In the genomic region with DNA sequence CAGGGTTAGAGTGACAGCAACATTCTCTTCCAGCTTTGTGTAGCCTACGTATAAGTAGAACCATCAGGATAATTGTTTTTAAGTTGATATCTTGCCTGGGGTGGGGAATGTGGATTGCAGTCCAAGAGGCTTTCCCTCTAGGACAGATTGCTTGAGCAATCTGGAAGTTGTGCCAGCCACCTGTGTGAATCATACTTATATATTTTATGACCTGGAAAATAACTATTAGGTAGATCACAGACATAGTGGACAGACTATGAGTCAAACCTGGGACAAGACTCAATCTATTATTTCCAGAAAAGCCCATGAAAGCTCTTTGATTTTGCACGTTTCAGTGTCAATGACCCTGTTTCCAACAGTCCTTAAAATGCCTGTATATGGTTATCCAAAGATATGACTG, we compare ENCODE assay signal across 32 cellular contexts.
DNase-seq lines count a peak whose midpoint lies in the region; FAIRE-seq and TF ChIP-seq lines count a peak whose summit lies in the region.
"Had no signal": no experiment of that assay in that cellular context is flagged by ENCODE, and none has a peak within 500 bp of the region (broad histone marks: within the 10 kb centered on the region; RNA-seq: fewer than 3 reads in every experiment).

No MANE protein-coding gene starts in this region.

- H3K27ac Mint-ChIP-seq in activated T-helper 1 cell treated with anti-CD3 and anti-CD28 coated beads, Interleukin-12 subunit alpha, Interleukin-12 subunit beta, Interleukin-2, Interleukin-4 antibody, amounts not matched to agents 30 ng/mL and 10 ng/mL and 1 ng/mL, durations not matched to agents 14 hours and 24 hours and 36 hours, result no peak overlapping the region
- H3K27ac Mint-ChIP-seq: activated CD4-positive, alpha-beta T cell treated with anti-CD3 and anti-CD28 coated beads, Interleukin-2, amount 10 ng/mL, durations not matched to agents 24 days and 14 days; activated naive CD8-positive, alpha-beta T cell treated with anti-CD3 and anti-CD28 coated beads, Interleukin-2, amount 50 U/mL, for 24 hours; activated T-cell treated with anti-CD3 and anti-CD28 coated beads, Interleukin-2, amount 50 U/mL, for 24 hours; CD4-positive, CD25-positive, alpha-beta regulatory T cell; IgD-negative memory B cell; nephron; stimulated activated effector memory CD8-positive, alpha-beta T cell treated with anti-CD3 and anti-CD28 coated beads, Interleukin-12 subunit alpha, Interleukin-12 subunit beta, amount 100 ng/mL, for 72 hours; type B pancreatic cell had no signal

- H3K4me1 ChIP-seq in small intestine (ENCODE audit: control insufficient read depth in 2 of 2, insufficient read depth in 1 of 2, low read depth in 1 of 2, low read length in 1 of 2), result peaks cover 0 to 4% of the 10 kb centered on the region in 2 donors
- H3K4me1 ChIP-seq: heart left ventricle, parathyroid adenoma had no signal

- WGBS in small intestine, 3 donors, result 14 to 43% (median 34%) methylated on average over 2 of the region's 2 CpGs

- H3K4me3 ChIP-seq in fibroblast of mammary gland (ENCODE audit: control insufficient read depth, low read depth, low read length) (no peak overlapping the region), small intestine (ENCODE audit: low read depth in 1 of 2, low read length in 2 of 2) (no peak overlapping the region)
- H3K4me3 ChIP-seq: GM23248, heart left ventricle had no signal

- H3K27me3 ChIP-seq in small intestine (ENCODE audit: control insufficient read depth in 2 of 2, insufficient read depth in 2 of 2, low read length in 2 of 2), result no peaks in the 10 kb centered on the region
- H3K27me3 ChIP-seq: heart left ventricle had no signal

- DNase-seq in HTR-8/SVneo (ENCODE audit: insufficient read length, low spot score) (no peak), RCC 7860 (ENCODE audit: low spot score) (peak; percentile 37), fibroblast of mammary gland (ENCODE audit: low read depth) (peak; percentile 17), small intestine (peak; percentile 87), Ammon's horn (ENCODE audit: low spot score) (no peak), NCI-H2081 (lab: John Stamatoyannopoulos, UW) (no peak)
- DNase-seq in activated T-helper 1 cell treated with anti-CD3 and anti-CD28 coated beads, Interleukin-12 subunit alpha, Interleukin-12 subunit beta, Interleukin-2, Interleukin-4 antibody, amounts not matched to agents 30 ng/mL and 10 ng/mL and 1 ng/mL, durations not matched to agents 14 hours and 24 hours and 36 hours (ENCODE audit: low spot score), result no peak
- DNase-seq: activated CD4-positive, alpha-beta T cell treated with anti-CD3 and anti-CD28 coated beads, Interleukin-2, amount 10 ng/mL, durations not matched to agents 24 days and 14 days; activated gamma-delta T cell treated with Interleukin-2 at 50 U/mL for 16 hours; activated naive CD8-positive, alpha-beta T cell treated with anti-CD3 and anti-CD28 coated beads, Interleukin-2, amount 50 U/mL, for 24 hours; activated T-cell treated with anti-CD3 and anti-CD28 coated beads, Interleukin-2, amount 50 U/mL, for 24 hours; CD4-positive, CD25-positive, alpha-beta regulatory T cell; GM23248; heart left ventricle; left cardiac atrium; NCI-H2029; NCI-H345; NCI-H82; OCI-M1; right cardiac atrium; SIG-M5; stimulated activated CD4-positive, alpha-beta T cell treated with anti-CD3 and anti-CD28 coated beads, Interleukin-4, amount 100 ng/mL, for 24 hours; SW 1271; T-helper 9 cell had no signal

- no peaks in the 10 kb centered on the region for H3K4me1 Mint-ChIP-seq in activated T-helper 1 cell treated with anti-CD3 and anti-CD28 coated beads, Interleukin-12 subunit alpha, Interleukin-12 subunit beta, Interleukin-2, Interleukin-4 antibody, amounts not matched to agents 30 ng/mL and 10 ng/mL and 1 ng/mL, durations not matched to agents 14 hours and 24 hours and 36 hours (ENCODE audit: low read depth)
- H3K4me1 Mint-ChIP-seq: activated CD4-positive, alpha-beta T cell treated with anti-CD3 and anti-CD28 coated beads, Interleukin-2, amount 10 ng/mL, durations not matched to agents 24 days and 14 days; activated naive CD8-positive, alpha-beta T cell treated with anti-CD3 and anti-CD28 coated beads, Interleukin-2, amount 50 U/mL, for 24 hours; brain; CD4-positive, CD25-positive, alpha-beta regulatory T cell; IgD-negative memory B cell; nephron; stimulated activated effector memory CD8-positive, alpha-beta T cell treated with anti-CD3 and anti-CD28 coated beads, Interleukin-12 subunit alpha, Interleukin-12 subunit beta, amount 100 ng/mL, for 72 hours had no signal

- TF ChIP-seq CTCF in fibroblast of mammary gland (conservative IDR thresholded peaks at IDR 0.05; ENCODE audit: control insufficient read depth, insufficient read depth, low read depth, low read length), result no peak

- H3K4me3 Mint-ChIP-seq in activated T-helper 1 cell treated with anti-CD3 and anti-CD28 coated beads, Interleukin-12 subunit alpha, Interleukin-12 subunit beta, Interleukin-2, Interleukin-4 antibody, amounts not matched to agents 30 ng/mL and 10 ng/mL and 1 ng/mL, durations not matched to agents 14 hours and 24 hours and 36 hours, result no peak overlapping the region
- H3K4me3 Mint-ChIP-seq: activated CD4-positive, alpha-beta T cell treated with anti-CD3 and anti-CD28 coated beads, Interleukin-2, amount 10 ng/mL, durations not matched to agents 24 days and 14 days; activated naive CD8-positive, alpha-beta T cell treated with anti-CD3 and anti-CD28 coated beads, Interleukin-2, amount 50 U/mL, for 24 hours; activated T-cell treated with anti-CD3 and anti-CD28 coated beads, Interleukin-2, amount 50 U/mL, for 24 hours; brain; CD4-positive, CD25-positive, alpha-beta regulatory T cell; IgD-negative memory B cell; nephron; stimulated activated effector memory CD8-positive, alpha-beta T cell treated with anti-CD3 and anti-CD28 coated beads, Interleukin-12 subunit alpha, Interleukin-12 subunit beta, amount 100 ng/mL, for 72 hours; type B pancreatic cell had no signal

- H3K36me3 ChIP-seq in small intestine (ENCODE audit: control insufficient read depth in 2 of 2, insufficient read depth in 2 of 2, low read length in 2 of 2), result no peaks in the 10 kb centered on the region
- H3K36me3 ChIP-seq: heart left ventricle had no signal

- no peaks in the 10 kb centered on the region for H3K9me3 ChIP-seq in small intestine (ENCODE audit: control insufficient read depth, low read depth)

- no peaks in the 10 kb centered on the region for H3K27me3 Mint-ChIP-seq in activated T-helper 1 cell treated with anti-CD3 and anti-CD28 coated beads, Interleukin-12 subunit alpha, Interleukin-12 subunit beta, Interleukin-2, Interleukin-4 antibody, amounts not matched to agents 30 ng/mL and 10 ng/mL and 1 ng/mL, durations not matched to agents 14 hours and 24 hours and 36 hours (ENCODE audit: insufficient read depth)
- H3K27me3 Mint-ChIP-seq: activated CD4-positive, alpha-beta T cell treated with anti-CD3 and anti-CD28 coated beads, Interleukin-2, amount 10 ng/mL, durations not matched to agents 24 days and 14 days; activated naive CD8-positive, alpha-beta T cell treated with anti-CD3 and anti-CD28 coated beads, Interleukin-2, amount 50 U/mL, for 24 hours; activated T-cell treated with anti-CD3 and anti-CD28 coated beads, Interleukin-2, amount 50 U/mL, for 24 hours; CD4-positive, CD25-positive, alpha-beta regulatory T cell; IgD-negative memory B cell; type B pancreatic cell had no signal

- peak overlapping the region in 1 of 2 donors; percentile 44 for H3K27ac ChIP-seq in small intestine (ENCODE audit: low read depth in 1 of 2, low read length in 1 of 2)
- H3K27ac ChIP-seq: GM23248, heart left ventricle, parathyroid adenoma had no signal

- peaks cover 2% of the 10 kb centered on the region for H3K9me3 Mint-ChIP-seq in activated T-helper 1 cell treated with anti-CD3 and anti-CD28 coated beads, Interleukin-12 subunit alpha, Interleukin-12 subunit beta, Interleukin-2, Interleukin-4 antibody, amounts not matched to agents 30 ng/mL and 10 ng/mL and 1 ng/mL, durations not matched to agents 14 hours and 24 hours and 36 hours
- H3K9me3 Mint-ChIP-seq: activated CD4-positive, alpha-beta T cell treated with anti-CD3 and anti-CD28 coated beads, Interleukin-2, amount 10 ng/mL, durations not matched to agents 24 days and 14 days; type B pancreatic cell had no signal

- intact Hi-C loops in activated T-helper 1 cell treated with anti-CD3 and anti-CD28 coated beads, Interleukin-12 subunit alpha, Interleukin-12 subunit beta, Interleukin-2, Interleukin-4 antibody, amounts not matched to agents 30 ng/mL and 10 ng/mL and 1 ng/mL, durations not matched to agents 14 hours and 24 hours and 36 hours (cut with micrococcal nuclease), result no loop called here

- H3K36me3 Mint-ChIP-seq in activated T-helper 1 cell treated with anti-CD3 and anti-CD28 coated beads, Interleukin-12 subunit alpha, Interleukin-12 subunit beta, Interleukin-2, Interleukin-4 antibody, amounts not matched to agents 30 ng/mL and 10 ng/mL and 1 ng/mL, durations not matched to agents 14 hours and 24 hours and 36 hours (ENCODE audit: low read depth), result no peaks in the 10 kb centered on the region
- H3K36me3 Mint-ChIP-seq: brain; CD4-positive, CD25-positive, alpha-beta regulatory T cell; IgD-negative memory B cell; stimulated activated effector memory CD8-positive, alpha-beta T cell treated with anti-CD3 and anti-CD28 coated beads, Interleukin-12 subunit alpha, Interleukin-12 subunit beta, amount 100 ng/mL, for 72 hours; type B pancreatic cell had no signal

- peak; percentile 40 for FAIRE-seq in HTR-8/SVneo (lab: Jason Lieb, UNC)
- no peak for FAIRE-seq in RCC 7860 (lab: Jason Lieb, UNC)
- FAIRE-seq in small intestine (lab: Jason Lieb, UNC), result peak; percentile 70
- FAIRE-seq: endothelial cell of umbilical vein, GM12891 had no signal

Comparison
In these comparisons a context has a peak if more than half of its experiments do, and no peak if none do; other contexts are left out.
1. DNase-seq: peak in RCC 7860 (single experiment), fibroblast of mammary gland (single experiment) and small intestine (single experiment); none in HTR-8/SVneo (single experiment), activated T-helper 1 cell treated with anti-CD3 and anti-CD28 coated beads, Interleukin-12 subunit alpha, Interleukin-12 subunit beta, Interleukin-2, Interleukin-4 antibody, amounts not matched to agents 30 ng/mL and 10 ng/mL and 1 ng/mL, durations not matched to agents 14 hours and 24 hours and 36 hours (single experiment), Ammon's horn (single experiment) and NCI-H2081 (0 of 2).